29 cellular contexts compared by ENCODE assay signal in the genomic region with DNA sequence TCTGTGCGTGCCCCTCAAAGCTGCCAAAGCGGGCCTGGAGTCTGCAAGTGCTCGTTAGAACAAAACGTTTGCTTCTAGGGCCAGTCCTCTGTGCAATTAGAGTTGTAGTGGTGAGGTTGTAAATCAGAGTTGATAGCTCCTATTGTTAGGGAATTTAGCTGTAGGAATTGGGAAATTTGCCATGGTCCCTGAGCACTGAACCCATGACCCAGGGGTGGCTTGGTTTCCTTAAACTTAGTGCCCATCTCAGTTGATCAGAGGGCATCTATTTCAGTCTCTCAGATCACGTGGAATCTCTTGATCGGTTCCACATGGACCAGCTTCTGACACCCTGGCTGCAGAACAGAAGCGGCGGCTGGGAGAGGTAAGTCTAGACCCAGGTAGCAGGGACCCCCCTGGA.
"Had no signal": no experiment of that assay in that cellular context is flagged by ENCODE, and none has a peak within 500 bp of the region (broad histone marks: within the 10 kb centered on the region; RNA-seq: fewer than 3 reads in every experiment).

No MANE protein-coding gene starts in this region.

- H3K27me3 Mint-ChIP-seq: progenitor cell of endocrine pancreas had no signal

- H3K4me3 ChIP-seq: left lung, lung, neural progenitor cell, ovary, skin epidermis, stomach, testis, thyroid gland, transverse colon, upper lobe of left lung had no signal

- H3K9me3 ChIP-seq: left lung, ovary, testis, thyroid gland, transverse colon had no signal

- H3K9me3 Mint-ChIP-seq: natural killer cell had no signal

- H3K4me1 ChIP-seq: left lung, testis, thyroid gland, transverse colon, upper lobe of left lung had no signal

- H3K4me1 Mint-ChIP-seq: mesothelial cell of epicardium, naive B cell, natural killer cell had no signal

- H3K27ac Mint-ChIP-seq: mesothelial cell of epicardium; naive B cell; natural killer cell; nephron progenitor cell; neural progenitor cell; progenitor cell of endocrine pancreas; stimulated activated naive B cell treated with anti-CD40 and anti-IgM and Interleukin-4, amounts not matched to agents 10 μg/mL and 1 μg/mL and 100 μg/mL, for 72 hours had no signal

- ATAC-seq: left colon; left lung; natural killer cell; right cardiac atrium; sciatic nerve; stimulated activated naive B cell treated with anti-CD40 and anti-IgM and Interleukin-4, amounts not matched to agents 10 μg/mL and 1 μg/mL and 100 μg/mL, for 72 hours; stimulated activated naive CD8-positive, alpha-beta T cell treated with anti-CD3 and anti-CD28 coated beads, Interleukin-15, Interleukin-2, amounts not matched to agents 100 U/mL and 50 U/mL, for 24 hours had no signal

- H3K36me3 ChIP-seq: left lung, neural progenitor cell, ovary, stomach, thyroid gland, transverse colon, upper lobe of left lung had no signal

- DNase-seq: hippocampal formation; kidney; left colon; mesendoderm; naive B cell; natural killer cell; nephron progenitor cell; ovary; right cardiac atrium; stimulated activated CD4-positive, alpha-beta T cell treated with anti-CD3 and anti-CD28 coated beads, Interleukin-12 subunit alpha, Interleukin-12 subunit beta, amount 100 ng/mL, for 4 hours; stimulated activated CD4-positive, alpha-beta T cell treated with anti-CD3 and anti-CD28 coated beads, Interleukin-15, amount 100 ng/mL, for 24 hours; stimulated activated CD4-positive, alpha-beta T cell treated with anti-CD3 and anti-CD28 coated beads, Interleukin-2, amount 100 ng/mL, for 24 hours; stimulated activated CD4-positive, alpha-beta T cell treated with anti-CD3 and anti-CD28 coated beads, Interleukin-4, amount 100 ng/mL, for 1 hour; stimulated activated naive B cell treated with anti-CD40 and anti-IgM and Interleukin-4, amounts not matched to agents 10 μg/mL and 1 μg/mL and 100 μg/mL, for 72 hours; stimulated activated naive CD8-positive, alpha-beta T cell treated with anti-CD3 and anti-CD28 coated beads, Interleukin-15, Interleukin-2, amounts not matched to agents 100 U/mL and 50 U/mL, for 24 hours; stomach; testis; thyroid gland; transverse colon; upper lobe of left lung had no signal

- H3K36me3 Mint-ChIP-seq: mesothelial cell of epicardium, natural killer cell, neural progenitor cell had no signal

- FAIRE-seq: islet of Langerhans, kidney, urothelium cell line had no signal

- H3K9ac ChIP-seq: neural progenitor cell had no signal

- H3K27me3 ChIP-seq: left lung, neural progenitor cell, ovary, stomach, testis, thyroid gland, transverse colon, upper lobe of left lung had no signal

- H2AFZ ChIP-seq: neural progenitor cell had no signal

- H3K4me3 Mint-ChIP-seq: mesothelial cell of epicardium; natural killer cell; nephron progenitor cell; stimulated activated naive B cell treated with anti-CD40 and anti-IgM and Interleukin-4, amounts not matched to agents 10 μg/mL and 1 μg/mL and 100 μg/mL, for 72 hours had no signal

- H3K4me2 ChIP-seq: neural progenitor cell had no signal

- H3K27ac ChIP-seq: left lung, neural progenitor cell, ovary, skin epidermis, stomach, testis, thyroid gland, transverse colon, upper lobe of left lung had no signal
